ENCODE assay signal across 8 cellular contexts in genomic region chr11:64241430-64242153, GRCh38.
DNase-seq lines count a peak whose midpoint lies in the region; TF ChIP-seq lines count a peak whose summit lies in the region.

No MANE protein-coding gene starts in this region.

- no peak overlapping the region for H2AFZ ChIP-seq in neuron (ENCODE audit: low read depth, low read length)

- H3K9me3 ChIP-seq in neuron (ENCODE audit: low read length) = no peaks in the 10 kb centered on the region
- no peaks in the 10 kb centered on the region for H3K9me3 ChIP-seq in stomach smooth muscle (ENCODE audit: control insufficient read depth in 2 of 2, low read length in 2 of 2)

- peak; percentile 99 for DNase-seq in EH (ENCODE audit: low read depth)
- DNase-seq in GOT3 (lab: John Stamatoyannopoulos, UW) = peak; percentile 99
- DNase-seq in LoVo (ENCODE audit: low spot score) = peak; percentile 99
- DNase-seq in RWPE1 (ENCODE audit: low spot score) = peak; percentile 95
- peak; percentile 99 for DNase-seq in activated T-helper 9 cell treated with anti-CD3 and anti-CD28 coated beads, Interleukin-2, amount 50 U/mL, for 16 hours (ENCODE audit: low read depth)
- peak; percentile 99 to 100 for DNase-seq in foreskin fibroblast

- peaks cover 15% of the 10 kb centered on the region for H3K36me3 ChIP-seq in neuron (ENCODE audit: insufficient read depth, low read length)
- H3K36me3 ChIP-seq in stomach smooth muscle (ENCODE audit: control insufficient read depth in 2 of 2, insufficient read depth in 2 of 2, low read length in 2 of 2) = peaks cover 8 to 17% of the 10 kb centered on the region in 2 donors

- POLR2A ChIA-PET in RWPE1 (lab: Yijun Ruan, JAX; ENCODE audit: low non-redundant PET) = interaction anchor here (0.5 to 1.0 kb wide), 9 partner anchors 9 to 83 kb away, joined by 3 to 4 read pairs (median 3); no protein-coding TSS in a partner anchor

- H3K4me1 ChIP-seq in neuron (ENCODE audit: insufficient read depth, low read length) (peaks cover 27% of the 10 kb centered on the region), stomach smooth muscle (ENCODE audit: control insufficient read depth, insufficient read depth, low read length) (peaks cover 46% of the 10 kb centered on the region)

- H3K9ac ChIP-seq in stomach smooth muscle (ENCODE audit: low read length in 2 of 2) = peak overlapping the region; percentile 73 to 74

- H3K27ac ChIP-seq in RWPE1 (peak overlapping the region; percentile 98), stomach smooth muscle (ENCODE audit: low read length) (peak overlapping the region; percentile 100)

- no peaks in the 10 kb centered on the region for H3K27me3 ChIP-seq in neuron (ENCODE audit: insufficient read depth, low read length)
- H3K27me3 ChIP-seq in stomach smooth muscle (ENCODE audit: control insufficient read depth in 1 of 2, insufficient read depth in 2 of 2, low read length in 2 of 2) = no peaks in the 10 kb centered on the region

- CTCF ChIA-PET in RWPE1 (lab: Yijun Ruan, JAX) = interaction anchor here (0.7 kb wide), 1 partner anchor 13 kb away, joined by 4 read pairs; no protein-coding TSS in a partner anchor

- TF ChIP-seq CTCF in RWPE1 (conservative IDR thresholded peaks at IDR 0.05; ENCODE audit: low read depth) (no peak), foreskin fibroblast (IDR thresholded peaks at IDR 0.05; ENCODE audit: low read depth, low read length) (no peak)

- peak overlapping the region; percentile 70 to 79 for H3K4me3 ChIP-seq in foreskin fibroblast (ENCODE audit: low read depth in 1 of 2, low read length in 2 of 2)
- H3K4me3 ChIP-seq in neuron (ENCODE audit: low read length) = peak overlapping the region; percentile 89
- H3K4me3 ChIP-seq in stomach smooth muscle (ENCODE audit: low read length in 2 of 2) = peak overlapping the region; percentile 75 to 86

Comparison
In these comparisons a context has a peak if more than half of its experiments do, and no peak if none do; other contexts are left out.
1. Peak in every context shown above with its lines: DNase-seq, H3K4me3 ChIP-seq and H3K27ac ChIP-seq.